In genomic region chr1:12059722-12060464, GRCh38 we compare ENCODE assay signal across 20 cellular contexts. TPM values are rescaled to one million over a fixed set of nuclear protein-coding genes. Genes with fewer than 3 reads are reported as not detected.
A peak's percentile ranks its signal among the peaks of the same experiment; 100 is the strongest.
DNase-seq lines count a peak whose midpoint lies in the region; ATAC-seq, FAIRE-seq and TF ChIP-seq lines count a peak whose summit lies in the region.
"Had no signal": no experiment of that assay in that cellular context is flagged by ENCODE, and none has a peak within 500 bp of the region (broad histone marks: within the 10 kb centered on the region; RNA-seq: fewer than 3 reads in every experiment).

No MANE protein-coding gene starts in this region.

- H3K9me3 Mint-ChIP-seq in activated CD8-positive, alpha-beta T cell treated with anti-CD3 and anti-CD28 coated beads for 36 hours, result no peaks in the 10 kb centered on the region
- H3K9me3 Mint-ChIP-seq in activated CD8-positive, alpha-beta T cell treated with anti-CD3 and anti-CD28 coated beads, Interleukin-2, amount 10 ng/mL, durations not matched to agents 7 days and 5 days (ENCODE audit: insufficient read depth), result no peaks in the 10 kb centered on the region
- no peaks in the 10 kb centered on the region for H3K9me3 Mint-ChIP-seq in T-helper 2 cell treated with Interferon-gamma antibody and Interleukin-4, amounts not matched to agents 5 μg/mL and 100 μg/mL, for 36 hours

- 53 to 58% methylated on average over 4 to 7 of the region's 7 CpGs for WGBS in esophagus squamous epithelium, 2 donors

- H3K27ac ChIP-seq in osteoblast (ENCODE audit: low read depth, low read length), result no peak overlapping the region
- H3K27ac ChIP-seq in esophagus squamous epithelium, result no peak overlapping the region
- H3K27ac ChIP-seq: neutrophil, RWPE1, upper lobe of left lung had no signal

- POLR2A ChIA-PET in activated CD8-positive, alpha-beta T cell treated with anti-CD3 and anti-CD28 coated beads for 36 hours (lab: Charles Lee), result interaction anchor here (2.2 to 5.0 kb wide), 4 partner anchors 8 to 152 kb away, joined by 9 to 40 read pairs (median 18); no protein-coding TSS in a partner anchor
- POLR2A ChIA-PET in activated CD8-positive, alpha-beta T cell treated with anti-CD3 and anti-CD28 coated beads, Interleukin-2, amount 10 ng/mL, durations not matched to agents 7 days and 5 days (lab: Charles Lee), result interaction anchor here (4.2 kb wide), 1 partner anchor 152 kb away, joined by 24 read pairs; no protein-coding TSS in a partner anchor

- H3K9me3 ChIP-seq in osteoblast (ENCODE audit: low read depth, low read length), result no peaks in the 10 kb centered on the region
- H3K9me3 ChIP-seq in esophagus squamous epithelium, result no peaks in the 10 kb centered on the region
- H3K9me3 ChIP-seq: neutrophil, upper lobe of left lung had no signal

- peaks cover 2% of the 10 kb centered on the region for H3K4me1 ChIP-seq in osteoblast (ENCODE audit: insufficient read depth, low read length)
- H3K4me1 ChIP-seq in esophagus squamous epithelium, result peaks cover 4 to 12% (median 9%) of the 10 kb centered on the region in 3 donors

- H3K36me3 ChIP-seq in osteoblast (ENCODE audit: insufficient read depth, low read length) (no peaks in the 10 kb centered on the region), esophagus squamous epithelium (no peaks in the 10 kb centered on the region)
- H3K36me3 ChIP-seq: neutrophil, upper lobe of left lung had no signal

- peaks cover 55% of the 10 kb centered on the region for H3K4me1 Mint-ChIP-seq in activated CD8-positive, alpha-beta T cell treated with anti-CD3 and anti-CD28 coated beads for 36 hours (ENCODE audit: low read depth)
- peaks cover 49% of the 10 kb centered on the region for H3K4me1 Mint-ChIP-seq in activated CD8-positive, alpha-beta T cell treated with anti-CD3 and anti-CD28 coated beads, Interleukin-2, amount 10 ng/mL, durations not matched to agents 7 days and 5 days (ENCODE audit: low read depth)
- peaks cover 56% of the 10 kb centered on the region for H3K4me1 Mint-ChIP-seq in T-helper 2 cell treated with Interferon-gamma antibody and Interleukin-4, amounts not matched to agents 5 μg/mL and 100 μg/mL, for 36 hours (ENCODE audit: low read depth)

- no peaks in the 10 kb centered on the region for H3K36me3 Mint-ChIP-seq in activated CD8-positive, alpha-beta T cell treated with anti-CD3 and anti-CD28 coated beads for 36 hours (ENCODE audit: low read depth)
- H3K36me3 Mint-ChIP-seq in activated CD8-positive, alpha-beta T cell treated with anti-CD3 and anti-CD28 coated beads, Interleukin-2, amount 10 ng/mL, durations not matched to agents 7 days and 5 days (ENCODE audit: low read depth), result no peaks in the 10 kb centered on the region
- H3K36me3 Mint-ChIP-seq in T-helper 2 cell treated with Interferon-gamma antibody and Interleukin-4, amounts not matched to agents 5 μg/mL and 100 μg/mL, for 36 hours (ENCODE audit: low read depth), result no peaks in the 10 kb centered on the region

- H3K27me3 ChIP-seq in osteoblast (ENCODE audit: insufficient read depth, low read length), result peaks cover 37% of the 10 kb centered on the region
- peaks cover 7 to 50% (median 10%) of the 10 kb centered on the region in 4 donors for H3K27me3 ChIP-seq in esophagus squamous epithelium

- no peaks in the 10 kb centered on the region for H3K79me2 ChIP-seq in osteoblast (ENCODE audit: insufficient read depth, low read length)

- H3K27ac Mint-ChIP-seq in activated CD8-positive, alpha-beta T cell treated with anti-CD3 and anti-CD28 coated beads for 36 hours, result no peak overlapping the region
- no peak overlapping the region for H3K27ac Mint-ChIP-seq in activated CD8-positive, alpha-beta T cell treated with anti-CD3 and anti-CD28 coated beads, Interleukin-2, amount 10 ng/mL, durations not matched to agents 7 days and 5 days
- H3K27ac Mint-ChIP-seq in T-helper 2 cell treated with Interferon-gamma antibody and Interleukin-4, amounts not matched to agents 5 μg/mL and 100 μg/mL, for 36 hours, result peak overlapping the region; percentile 37
- H3K27ac Mint-ChIP-seq: H9 had no signal

- intact Hi-C loops in activated CD8-positive, alpha-beta T cell treated with anti-CD3 and anti-CD28 coated beads for 36 hours (cut with micrococcal nuclease), result no loop called here
- intact Hi-C loops in esophagus squamous epithelium (cut with DNase I), result no loop called here

- peak; percentile 11 for TF ChIP-seq CTCF in activated CD8-positive, alpha-beta T cell treated with anti-CD3 and anti-CD28 coated beads for 36 hours (IDR thresholded peaks at IDR 0.05)
- TF ChIP-seq CTCF in osteoblast (IDR thresholded peaks at IDR 0.05; ENCODE audit: extremely low read depth, low read depth, low read length) (no peak), esophagus squamous epithelium (IDR thresholded peaks at IDR 0.05) (no peak)

- no peak overlapping the region for H3K4me2 ChIP-seq in osteoblast (ENCODE audit: insufficient read depth, low read length)

- FAIRE-seq in GM19239 (lab: Jason Lieb, UNC), result peak; percentile 83

- H2AFZ ChIP-seq in osteoblast (ENCODE audit: low read length), result no peak overlapping the region

- H3K4me3 Mint-ChIP-seq in activated CD8-positive, alpha-beta T cell treated with anti-CD3 and anti-CD28 coated beads for 36 hours, result no peak overlapping the region
- H3K4me3 Mint-ChIP-seq in activated CD8-positive, alpha-beta T cell treated with anti-CD3 and anti-CD28 coated beads, Interleukin-2, amount 10 ng/mL, durations not matched to agents 7 days and 5 days, result no peak overlapping the region
- no peak overlapping the region for H3K4me3 Mint-ChIP-seq in T-helper 2 cell treated with Interferon-gamma antibody and Interleukin-4, amounts not matched to agents 5 μg/mL and 100 μg/mL, for 36 hours
- H3K4me3 Mint-ChIP-seq: H9 had no signal

- DNase-seq in activated CD8-positive, alpha-beta T cell treated with anti-CD3 and anti-CD28 coated beads for 36 hours, result peak; percentile 74
- no peak for DNase-seq in activated CD8-positive, alpha-beta T cell treated with anti-CD3 and anti-CD28 coated beads, Interleukin-2, amount 10 ng/mL, durations not matched to agents 7 days and 5 days
- DNase-seq in GM19239 (ENCODE audit: insufficient read length, low spot score), result no peak
- peak; percentile 56 for DNase-seq in T-helper 2 cell treated with Interferon-gamma antibody and Interleukin-4, amounts not matched to agents 5 μg/mL and 100 μg/mL, for 36 hours (ENCODE audit: low spot score)
- peak; percentile 44 for DNase-seq in osteoblast (ENCODE audit: insufficient read length, low spot score, missing footprints)
- no peak for DNase-seq in SIG-M5 treated with dmso at 0.1 percent for 504 hours (lab: John Stamatoyannopoulos, UW; ENCODE audit: unreplicated experiment)
- no peak for DNase-seq in esophagus squamous epithelium (lab: John Stamatoyannopoulos, UW)
- DNase-seq: ACHN; Calu3; effector CD4-positive, alpha-beta T cell; foreskin fibroblast; H9; mammary epithelial cell; NCI-H1105; NCI-H510A treated with DMSO at 0.1 percent for 48 hours; T1000; upper lobe of left lung had no signal

- H3K27me3 Mint-ChIP-seq in activated CD8-positive, alpha-beta T cell treated with anti-CD3 and anti-CD28 coated beads for 36 hours, result peaks cover 35% of the 10 kb centered on the region
- H3K27me3 Mint-ChIP-seq in activated CD8-positive, alpha-beta T cell treated with anti-CD3 and anti-CD28 coated beads, Interleukin-2, amount 10 ng/mL, durations not matched to agents 7 days and 5 days (ENCODE audit: low read depth), result peaks cover 35% of the 10 kb centered on the region
- H3K27me3 Mint-ChIP-seq in T-helper 2 cell treated with Interferon-gamma antibody and Interleukin-4, amounts not matched to agents 5 μg/mL and 100 μg/mL, for 36 hours (ENCODE audit: low read depth), result peaks cover 5% of the 10 kb centered on the region

- ATAC-seq in activated CD8-positive, alpha-beta T cell treated with anti-CD3 and anti-CD28 coated beads for 36 hours, result peak; percentile 73
- ATAC-seq in activated CD8-positive, alpha-beta T cell treated with anti-CD3 and anti-CD28 coated beads, Interleukin-2, amount 10 ng/mL, durations not matched to agents 7 days and 5 days, result no peak
- no peak for ATAC-seq in GM18867 (IDR thresholded peaks at IDR 0.05; ENCODE audit: unreplicated experiment)

- no peak for TF ChIP-seq POLR2A in esophagus squamous epithelium (IDR thresholded peaks at IDR 0.05)

- H3K4me3 ChIP-seq in osteoblast (ENCODE audit: insufficient read depth, low read length) (no peak overlapping the region), esophagus squamous epithelium (no peak overlapping the region)
- H3K4me3 ChIP-seq: upper lobe of left lung had no signal

- H4K20me1 ChIP-seq in osteoblast (ENCODE audit: insufficient read depth, low read length), result no peaks in the 10 kb centered on the region

- CTCF ChIA-PET in activated CD8-positive, alpha-beta T cell treated with anti-CD3 and anti-CD28 coated beads for 36 hours (lab: Charles Lee), result interaction anchor here (1.8 kb wide), 1 partner anchor 20 kb away, joined by 5 read pairs; no protein-coding TSS in a partner anchor
- CTCF ChIA-PET in activated CD8-positive, alpha-beta T cell treated with anti-CD3 and anti-CD28 coated beads, Interleukin-2, amount 10 ng/mL, durations not matched to agents 7 days and 5 days (lab: Charles Lee), result interaction anchor here (0.9 to 1.9 kb wide), 3 partner anchors 20 to 154 kb away, joined by 3 to 4 read pairs (median 3); no protein-coding TSS in a partner anchor

RNA-seq across cellular contexts. Expression of gene TNFRSF8, which starts 3.2 kb away (rescaled TPM):
- 1 to 10 TPM; 1.5 to 1.8 TPM for total RNA-seq in activated CD8-positive, alpha-beta T cell treated with anti-CD3 and anti-CD28 coated beads for 36 hours
- under 1 TPM; 0.95 to 0.97 TPM for total RNA-seq in activated CD8-positive, alpha-beta T cell treated with anti-CD3 and anti-CD28 coated beads, Interleukin-2, amount 10 ng/mL, durations not matched to agents 7 days and 5 days
- under 0.01 and 0.29 TPM in 2 replicates for total RNA-seq in osteoblast
- total RNA-seq in esophagus squamous epithelium, result 1 to 10 TPM in 1 of 4 donors, under 1 TPM in 2, not detected in 1; 0.18 to 1.2 (median 0.76) TPM
- total RNA-seq: Calu3, mammary epithelial cell had no signal

RNA-seq across cellular contexts. Expression of gene MIIP, which starts 40.6 kb away (rescaled TPM):
- total RNA-seq in activated CD8-positive, alpha-beta T cell treated with anti-CD3 and anti-CD28 coated beads for 36 hours, result 10 to 100 TPM; 24.0 to 24.7 TPM
- total RNA-seq in activated CD8-positive, alpha-beta T cell treated with anti-CD3 and anti-CD28 coated beads, Interleukin-2, amount 10 ng/mL, durations not matched to agents 7 days and 5 days, result 10 to 100 TPM; 34.7 to 37.4 TPM
- 24.2 and 26.4 TPM in 2 replicates for total RNA-seq in osteoblast
- 10 to 100 TPM; 13.0 to 24.9 (median 19.8) TPM for total RNA-seq in esophagus squamous epithelium

Comparison
In these comparisons a context has a peak if more than half of its experiments do, and no peak if none do; other contexts are left out.
1. DNase-seq: peak in activated CD8-positive, alpha-beta T cell treated with anti-CD3 and anti-CD28 coated beads for 36 hours (single experiment), T-helper 2 cell treated with Interferon-gamma antibody and Interleukin-4, amounts not matched to agents 5 μg/mL and 100 μg/mL, for 36 hours (single experiment) and osteoblast (single experiment); none in activated CD8-positive, alpha-beta T cell treated with anti-CD3 and anti-CD28 coated beads, Interleukin-2, amount 10 ng/mL, durations not matched to agents 7 days and 5 days (single experiment), GM19239 (single experiment), SIG-M5 treated with dmso at 0.1 percent for 504 hours (single experiment) and esophagus squamous epithelium (single experiment).